Comparison of ENCODE assay signal across 17 cellular contexts in genomic region chr10:125043824-125044658, GRCh38.
DNase-seq lines count a peak whose midpoint lies in the region; ATAC-seq and TF ChIP-seq lines count a peak whose summit lies in the region.
"Had no signal": no experiment of that assay in that cellular context is flagged by ENCODE, and none has a peak within 500 bp of the region (broad histone marks: within the 10 kb centered on the region; RNA-seq: fewer than 3 reads in every experiment).

No MANE protein-coding gene starts in this region.

- H3K27ac ChIP-seq in C4-2B: peak overlapping the region; percentile 45
- H3K27ac ChIP-seq in skeletal muscle tissue (ENCODE audit: low read depth, low read length): peak overlapping the region; percentile 63
- H3K27ac ChIP-seq in Peyer's patch: no peak overlapping the region
- H3K27ac ChIP-seq in MM.1S (ENCODE audit: low read length): no peak overlapping the region

- DNase-seq in adipocyte (ENCODE audit: low read depth) (peak; percentile 50), iris pigment epithelial cell (ENCODE audit: low read depth) (peak; percentile 27), KG1 (lab: John Stamatoyannopoulos, UW) (no peak), Peyer's patch (no peak), MM.1S (no peak)
- DNase-seq: activated CD4-positive, alpha-beta T cell treated with anti-CD3 and anti-CD28 coated beads, Interleukin-2, amount 50 U/mL, for 1 hour; activated T-cell treated with anti-CD3 and anti-CD28 coated beads, Interleukin-2, amount 50 U/mL, for 24 hours; AML-193; caudate nucleus; NCI-H187; NCI-H510A; SK-N-SH; stimulated activated naive B cell treated with anti-CD40 and anti-IgM and Interleukin-4, amounts not matched to agents 10 μg/mL and 1 μg/mL and 100 μg/mL, for 72 hours had no signal

- H3K36me3 ChIP-seq in adipocyte (ENCODE audit: control insufficient read depth, insufficient read depth, low read length, severe bottlenecking): no peaks in the 10 kb centered on the region
- no peaks in the 10 kb centered on the region for H3K36me3 ChIP-seq in skeletal muscle tissue (ENCODE audit: control insufficient read depth in 3 of 3, insufficient read depth in 3 of 3, low read length in 3 of 3)
- no peaks in the 10 kb centered on the region for H3K36me3 ChIP-seq in Peyer's patch
- H3K36me3 ChIP-seq in MM.1S (replicated peaks; ENCODE audit: insufficient read depth, low read length): no peaks in the 10 kb centered on the region

- H3K9ac ChIP-seq in adipocyte (ENCODE audit: low read length) (peak overlapping the region; percentile 36), skeletal muscle tissue (ENCODE audit: low read depth in 1 of 3, low read length in 3 of 3) (peak overlapping the region in 1 of 3 donors; percentile 3), MM.1S (ENCODE audit: low read length) (no peak overlapping the region)
- H3K9ac ChIP-seq: SK-N-SH had no signal

- H3K4me1 ChIP-seq in adipocyte (ENCODE audit: control insufficient read depth, insufficient read depth, low read length) (peaks cover 32% of the 10 kb centered on the region), skeletal muscle tissue (ENCODE audit: control insufficient read depth in 3 of 3, insufficient read depth in 3 of 3, low read length in 3 of 3) (peaks cover 49 to 71% (median 64%) of the 10 kb centered on the region in 3 donors), Peyer's patch (peaks cover 0 to 49% (median 3%) of the 10 kb centered on the region in 4 donors), MM.1S (ENCODE audit: low read length) (no peaks in the 10 kb centered on the region)

- H3K27me3 ChIP-seq in adipocyte (replicated peaks; ENCODE audit: control insufficient read depth, insufficient read depth, low read length) (no peaks in the 10 kb centered on the region), skeletal muscle tissue (ENCODE audit: control insufficient read depth in 3 of 3, insufficient read depth in 3 of 3, low read length in 3 of 3) (no peaks in the 10 kb centered on the region), Peyer's patch (no peaks in the 10 kb centered on the region), MM.1S (replicated peaks; ENCODE audit: insufficient read depth, low read length) (peaks cover 87% of the 10 kb centered on the region)

- H3K4me2 ChIP-seq in MM.1S (ENCODE audit: low read depth, low read length): no peak overlapping the region
- H3K4me2 ChIP-seq: SK-N-SH, smooth muscle cell had no signal

- no peak for TF ChIP-seq CTCF in C4-2B (conservative IDR thresholded peaks at IDR 0.05)
- TF ChIP-seq CTCF in Peyer's patch (IDR thresholded peaks at IDR 0.05): no peak
- no peak for TF ChIP-seq CTCF in MM.1S (IDR thresholded peaks at IDR 0.05; ENCODE audit: low read length)

- H3F3A ChIP-seq in MM.1S (ENCODE audit: insufficient read depth, low read length): no peaks in the 10 kb centered on the region

- H3K9me3 ChIP-seq in adipocyte (ENCODE audit: control insufficient read depth, low read length) (no peaks in the 10 kb centered on the region), skeletal muscle tissue (ENCODE audit: control insufficient read depth in 3 of 3, low read length in 3 of 3) (no peaks in the 10 kb centered on the region), Peyer's patch (no peaks in the 10 kb centered on the region), MM.1S (replicated peaks; ENCODE audit: insufficient read depth, low read length) (no peaks in the 10 kb centered on the region)
- H3K9me3 ChIP-seq: SK-N-SH had no signal

- TF ChIP-seq POLR2A in Peyer's patch (IDR thresholded peaks at IDR 0.05): no peak

- no peak for ATAC-seq in GM19351 (IDR thresholded peaks at IDR 0.05; ENCODE audit: unreplicated experiment)
- ATAC-seq: stimulated activated naive B cell treated with anti-CD40 and anti-IgM and Interleukin-4, amounts not matched to agents 10 μg/mL and 1 μg/mL and 100 μg/mL, for 72 hours had no signal

- H4K20me1 ChIP-seq in MM.1S (ENCODE audit: insufficient read depth, low read length): no peaks in the 10 kb centered on the region

- no peaks in the 10 kb centered on the region for H3K9me2 ChIP-seq in MM.1S (replicated peaks; ENCODE audit: insufficient read depth, low read length)
- H3K9me2 ChIP-seq: SK-N-SH had no signal

- peak overlapping the region; percentile 65 for H3K4me3 ChIP-seq in adipocyte (ENCODE audit: low read length)
- no peak overlapping the region for H3K4me3 ChIP-seq in skeletal muscle tissue (ENCODE audit: low read length in 3 of 3)
- no peak overlapping the region for H3K4me3 ChIP-seq in Peyer's patch
- no peak overlapping the region for H3K4me3 ChIP-seq in MM.1S (ENCODE audit: low read length)
- H3K4me3 ChIP-seq: smooth muscle cell had no signal

- no peaks in the 10 kb centered on the region for H3K79me2 ChIP-seq in MM.1S (ENCODE audit: low read length)

- no peak overlapping the region for H2AFZ ChIP-seq in MM.1S (ENCODE audit: low read length)

Comparison
In these comparisons a context has a peak if more than half of its experiments do, and no peak if none do; other contexts are left out.
1. H3K27ac ChIP-seq: peak in C4-2B (single experiment) and skeletal muscle tissue (single experiment); none in Peyer's patch (0 of 4) and MM.1S (single experiment).
2. DNase-seq: peak in adipocyte (single experiment) and iris pigment epithelial cell (single experiment); none in KG1 (single experiment), Peyer's patch (0 of 3) and MM.1S (single experiment).